ENCODE assay signal across 15 cellular contexts in the genomic region with DNA sequence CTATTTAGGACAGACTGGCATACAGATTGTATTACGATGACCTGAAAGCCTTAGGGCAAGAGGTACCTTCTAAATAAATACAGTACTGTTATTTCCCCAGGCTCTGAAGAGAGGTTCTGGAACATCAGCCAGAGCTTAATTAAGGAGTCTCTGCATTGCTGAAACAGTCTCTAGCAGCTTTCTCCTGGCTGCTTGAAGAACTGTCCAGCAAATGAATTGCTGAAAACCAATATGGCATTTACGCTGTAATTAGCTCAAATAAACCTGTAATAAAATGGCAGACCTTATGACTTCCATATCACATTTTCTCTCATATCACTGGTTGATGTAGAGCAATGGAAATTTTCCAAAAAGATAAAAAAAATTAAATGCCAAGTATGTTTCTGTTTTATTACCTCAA.
"Had no signal": no experiment of that assay in that cellular context is flagged by ENCODE, and none has a peak within 500 bp of the region (broad histone marks: within the 10 kb centered on the region; RNA-seq: fewer than 3 reads in every experiment).

No MANE protein-coding gene starts in this region.

- ATAC-seq: body of pancreas; effector memory CD8-positive, alpha-beta T cell; natural killer cell; stimulated activated naive B cell treated with anti-CD40 and anti-IgM and Interleukin-4, amounts not matched to agents 10 μg/mL and 1 μg/mL and 100 μg/mL, for 72 hours; upper lobe of right lung had no signal

- H3K27ac ChIP-seq: body of pancreas, epithelial cell of prostate, thoracic aorta, upper lobe of right lung had no signal

- H3K9me3 ChIP-seq: body of pancreas, thoracic aorta, upper lobe of right lung had no signal

- DNase-seq: activated B cell treated with CpG ODN at 0.5 μM for 24 hours; activated CD4-positive, alpha-beta memory T cell treated with anti-CD3 and anti-CD28 coated beads for 36 hours; activated CD4-positive, alpha-beta T cell treated with anti-CD3 and anti-CD28 coated beads for 4 hours; activated T-cell treated with anti-CD3 and anti-CD28 coated beads for 4 hours; body of pancreas; caudate nucleus; effector memory CD8-positive, alpha-beta T cell; foreskin fibroblast; kidney; natural killer cell; retina; stimulated activated naive B cell treated with anti-CD40 and anti-IgM and Interleukin-4, amounts not matched to agents 10 μg/mL and 1 μg/mL and 100 μg/mL, for 72 hours; upper lobe of right lung had no signal

- H3K4me3 ChIP-seq: body of pancreas, thoracic aorta, upper lobe of right lung had no signal

- H3K27me3 ChIP-seq: body of pancreas, upper lobe of right lung had no signal

- H3K36me3 ChIP-seq: thoracic aorta, upper lobe of right lung had no signal

- H3K4me1 ChIP-seq: body of pancreas, upper lobe of right lung had no signal
